In genomic region chr6:45713981-45714685, GRCh38 we compare ENCODE assay signal across 9 cellular contexts.
DNase-seq lines count a peak whose midpoint lies in the region; ATAC-seq and TF ChIP-seq lines count a peak whose summit lies in the region.
"Had no signal": no experiment of that assay in that cellular context is flagged by ENCODE, and none has a peak within 500 bp of the region (broad histone marks: within the 10 kb centered on the region; RNA-seq: fewer than 3 reads in every experiment).

No MANE protein-coding gene starts in this region.

- POLR2A ChIA-PET in SK-N-SH (lab: Yijun Ruan, JAX), result no interaction called here

- no peaks in the 10 kb centered on the region for H3K79me2 ChIP-seq in SK-N-SH (ENCODE audit: insufficient read depth)

- peaks cover 38% of the 10 kb centered on the region for H3K4me1 Mint-ChIP-seq in activated naive CD4-positive, alpha-beta T cell treated with anti-CD3 and anti-CD28 coated beads, Interleukin-2, amount 50 U/mL, for 24 hours
- H3K4me1 Mint-ChIP-seq in chondrocyte (ENCODE audit: low read depth), result peaks cover 43% of the 10 kb centered on the region
- H3K4me1 Mint-ChIP-seq in stimulated activated effector memory CD8-positive, alpha-beta T cell treated with anti-CD3 and anti-CD28 coated beads, Interleukin-12 subunit alpha, Interleukin-12 subunit beta, amount 100 ng/mL, for 72 hours, result peaks cover 59% of the 10 kb centered on the region

- H3K4me3 ChIP-seq in SK-N-SH (ENCODE audit: low read depth in 2 of 2, low read length in 1 of 2), result peak overlapping the region in 1 of 2 experiments; percentile 8; a peak in 1 of 4 replicates
- H3K4me3 ChIP-seq: colonic mucosa had no signal

- no peaks in the 10 kb centered on the region for H3K36me3 Mint-ChIP-seq in activated naive CD4-positive, alpha-beta T cell treated with anti-CD3 and anti-CD28 coated beads, Interleukin-2, amount 50 U/mL, for 24 hours
- no peaks in the 10 kb centered on the region for H3K36me3 Mint-ChIP-seq in chondrocyte (ENCODE audit: low read depth)
- H3K36me3 Mint-ChIP-seq in stimulated activated effector memory CD8-positive, alpha-beta T cell treated with anti-CD3 and anti-CD28 coated beads, Interleukin-12 subunit alpha, Interleukin-12 subunit beta, amount 100 ng/mL, for 72 hours, result peaks cover 7% of the 10 kb centered on the region

- 56% methylated on average over 11 of the region's 11 CpGs for WGBS in SK-N-SH (ENCODE audit: low lambda C conversion rate)

- ATAC-seq in stimulated activated effector memory CD8-positive, alpha-beta T cell treated with anti-CD3 and anti-CD28 coated beads, Interleukin-12 subunit alpha, Interleukin-12 subunit beta, amount 100 ng/mL, for 72 hours, result peak; percentile 9
- ATAC-seq in HG02763 (IDR thresholded peaks at IDR 0.05; ENCODE audit: unreplicated experiment), result no peak
- ATAC-seq in GM18867 (IDR thresholded peaks at IDR 0.05; ENCODE audit: unreplicated experiment), result no peak

- no peak for DNase-seq in activated naive CD4-positive, alpha-beta T cell (lab: John Stamatoyannopoulos, UW)
- DNase-seq in SK-N-SH, result no peak
- no peak for DNase-seq in chondrocyte (ENCODE audit: low spot score)
- no peak for DNase-seq in stimulated activated effector memory CD8-positive, alpha-beta T cell treated with anti-CD3 and anti-CD28 coated beads, Interleukin-12 subunit alpha, Interleukin-12 subunit beta, amount 100 ng/mL, for 72 hours (ENCODE audit: low spot score in 2 of 2)
- no peak for DNase-seq in NCI-H524 treated with DMSO at 0.1 percent for 48 hours (lab: John Stamatoyannopoulos, UW)

- H2AFZ ChIP-seq in SK-N-SH (ENCODE audit: low read depth), result peak overlapping the region; percentile 87

- H3K9me3 ChIP-seq in SK-N-SH, result no peaks in the 10 kb centered on the region
- H3K9me3 ChIP-seq: colonic mucosa had no signal

- CTCF ChIA-PET in SK-N-SH (lab: Yijun Ruan, JAX), result interaction anchor here (0.6 to 2.3 kb wide), 43 partner anchors 10 to 1243 kb away, joined by 3 to 45 read pairs (median 4); no protein-coding TSS in a partner anchor

- peaks cover 0 to 11% of the 10 kb centered on the region in 2 experiments; a peak in 1 of 4 replicates for H3K4me1 ChIP-seq in SK-N-SH (ENCODE audit: control insufficient read depth in 1 of 2, insufficient read depth in 2 of 2, low read depth in 1 of 2, low read length in 1 of 2)
- H3K4me1 ChIP-seq: colonic mucosa had no signal

- TF ChIP-seq CTCF in SK-N-SH (IDR thresholded peaks at IDR 0.05) (no peak), chondrocyte (IDR thresholded peaks at IDR 0.05) (no peak)

- H3K27ac ChIP-seq in SK-N-SH (ENCODE audit: low read depth in 2 of 2, low read length in 1 of 2), result no peak overlapping the region
- H3K27ac ChIP-seq: colonic mucosa had no signal

- H3F3A ChIP-seq in SK-N-SH (replicated peaks; ENCODE audit: insufficient read depth), result peaks cover 4% of the 10 kb centered on the region

- H3K27me3 ChIP-seq in SK-N-SH (ENCODE audit: insufficient read depth), result no peaks in the 10 kb centered on the region
- H3K27me3 ChIP-seq: colonic mucosa had no signal

- H3K36me3 ChIP-seq in SK-N-SH (replicated peaks in 1 of 2; ENCODE audit: control insufficient read depth in 1 of 2, insufficient read depth in 2 of 2, low read length in 1 of 2), result no peaks in the 10 kb centered on the region
- H3K36me3 ChIP-seq: colonic mucosa had no signal

- H4K20me1 ChIP-seq in SK-N-SH (ENCODE audit: insufficient read depth), result no peaks in the 10 kb centered on the region

- no peaks in the 10 kb centered on the region for H3K9me2 ChIP-seq in SK-N-SH

- H3K27ac Mint-ChIP-seq in activated naive CD4-positive, alpha-beta T cell treated with anti-CD3 and anti-CD28 coated beads, Interleukin-2, amount 50 U/mL, for 24 hours, result peak overlapping the region; percentile 89
- H3K27ac Mint-ChIP-seq in chondrocyte (ENCODE audit: unreplicated experiment), result peak overlapping the region; percentile 56
- peak overlapping the region; percentile 88 for H3K27ac Mint-ChIP-seq in stimulated activated effector memory CD8-positive, alpha-beta T cell treated with anti-CD3 and anti-CD28 coated beads, Interleukin-12 subunit alpha, Interleukin-12 subunit beta, amount 100 ng/mL, for 72 hours

- no peak for TF ChIP-seq EP300 in SK-N-SH (IDR thresholded peaks at IDR 0.05; ENCODE audit: borderline replicate concordance in 1 of 2, low read depth in 1 of 2, low read length in 1 of 2)

- H3K9me3 Mint-ChIP-seq in activated naive CD4-positive, alpha-beta T cell treated with anti-CD3 and anti-CD28 coated beads, Interleukin-2, amount 50 U/mL, for 24 hours, result no peaks in the 10 kb centered on the region
- H3K9me3 Mint-ChIP-seq in chondrocyte (ENCODE audit: low read depth), result no peaks in the 10 kb centered on the region
- no peaks in the 10 kb centered on the region for H3K9me3 Mint-ChIP-seq in stimulated activated effector memory CD8-positive, alpha-beta T cell treated with anti-CD3 and anti-CD28 coated beads, Interleukin-12 subunit alpha, Interleukin-12 subunit beta, amount 100 ng/mL, for 72 hours

- H3K4me3 Mint-ChIP-seq in activated naive CD4-positive, alpha-beta T cell treated with anti-CD3 and anti-CD28 coated beads, Interleukin-2, amount 50 U/mL, for 24 hours, result no peak overlapping the region
- H3K4me3 Mint-ChIP-seq in chondrocyte (ENCODE audit: unreplicated experiment), result peak overlapping the region; percentile 24
- peak overlapping the region; percentile 59 for H3K4me3 Mint-ChIP-seq in stimulated activated effector memory CD8-positive, alpha-beta T cell treated with anti-CD3 and anti-CD28 coated beads, Interleukin-12 subunit alpha, Interleukin-12 subunit beta, amount 100 ng/mL, for 72 hours

- H3K4me2 ChIP-seq in SK-N-SH, result peak overlapping the region; percentile 66

- no peak for TF ChIP-seq RAD21 in SK-N-SH (IDR thresholded peaks at IDR 0.05; ENCODE audit: low read length)

- H3K27me3 Mint-ChIP-seq in activated naive CD4-positive, alpha-beta T cell treated with anti-CD3 and anti-CD28 coated beads, Interleukin-2, amount 50 U/mL, for 24 hours, result no peaks in the 10 kb centered on the region
- H3K27me3 Mint-ChIP-seq in chondrocyte (ENCODE audit: low read depth), result no peaks in the 10 kb centered on the region

- 0 out of 2 replicates have a peak overlapping the region, but pooled peaks have one; percentile 21 for H3K9ac ChIP-seq in SK-N-SH

TF ChIP-seq in SK-N-SH, 30 proteins besides CTCF, POLR2A, EP300 and RAD21 (continues in another document):
- TF ChIP-seq FOSL2 (IDR thresholded peaks at IDR 0.05; ENCODE audit: borderline replicate concordance, low read depth) (no peak), RCOR1 (IDR thresholded peaks at IDR 0.05; ENCODE audit: low read length) (no peak), RXRA (IDR thresholded peaks at IDR 0.05; ENCODE audit: borderline replicate concordance, low read depth) (no peak), PBX3 (IDR thresholded peaks at IDR 0.05) (no peak), SIN3A (IDR thresholded peaks at IDR 0.05; ENCODE audit: borderline replicate concordance, low read depth, low read length) (no peak), TCF12 (IDR thresholded peaks at IDR 0.05) (no peak), MXI1 (IDR thresholded peaks at IDR 0.05; ENCODE audit: low read depth, low read length) (no peak), YY1 (IDR thresholded peaks at IDR 0.05; ENCODE audit: low read depth) (no peak), ZBTB33 (IDR thresholded peaks at IDR 0.05; ENCODE audit: borderline replicate concordance, low read depth) (no peak), NRF1 (IDR thresholded peaks at IDR 0.05; ENCODE audit: low read depth, low read length) (no peak), GATA2 (CRISPR knock-in tag; IDR thresholded peaks at IDR 0.05) (no peak)
